Comparison of ENCODE assay signal across 9 cellular contexts in the genomic region with DNA sequence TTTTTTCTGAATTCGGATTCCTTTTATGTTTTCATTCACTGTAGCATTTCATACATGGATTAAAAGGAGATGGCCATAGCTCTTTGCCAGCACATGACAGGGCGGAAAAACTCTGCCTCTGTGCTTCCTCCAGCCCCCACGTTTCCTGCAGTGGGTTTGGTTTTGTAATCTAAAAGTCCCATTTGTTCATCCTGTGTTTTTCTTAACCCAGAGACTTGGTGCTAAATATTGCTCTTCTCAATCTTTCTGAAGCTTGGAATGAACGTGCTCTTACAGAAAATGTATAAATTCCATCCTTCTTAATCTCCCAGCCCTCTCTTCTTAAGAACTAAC.
DNase-seq lines count a peak whose midpoint lies in the region; ATAC-seq and TF ChIP-seq lines count a peak whose summit lies in the region.
"Had no signal": no experiment of that assay in that cellular context is flagged by ENCODE, and none has a peak within 500 bp of the region (broad histone marks: within the 10 kb centered on the region; RNA-seq: fewer than 3 reads in every experiment).

No MANE protein-coding gene starts in this region.

- BruUV-seq in A673 (replicated peaks; lab: Mats Ljungman, UMichigan) = no TSS peak

- DNase-seq in A673 (ENCODE audit: low spot score) (no peak), Kasumi-1 (lab: John Stamatoyannopoulos, UW) (peak; percentile 85 to 89), NCI-H526 treated with DMSO at 0.1 percent for 48 hours (lab: John Stamatoyannopoulos, UW) (no peak), iPS-NIHi7 (ENCODE audit: extremely low spot score) (no peak), NCI-H226 (no peak), NCI-H128 (lab: John Stamatoyannopoulos, UW; ENCODE audit: unreplicated experiment) (no peak)
- DNase-seq in activated naive CD8-positive, alpha-beta T cell treated with anti-CD3 and anti-CD28 coated beads, Interleukin-2, amount 10 ng/mL, durations not matched to agents 7 days and 5 days = no peak
- DNase-seq: NCI-H1436 had no signal

- no peaks in the 10 kb centered on the region for H3K9me3 Mint-ChIP-seq in activated naive CD8-positive, alpha-beta T cell treated with anti-CD3 and anti-CD28 coated beads, Interleukin-2, amount 10 ng/mL, durations not matched to agents 7 days and 5 days

- peaks cover 38% of the 10 kb centered on the region for H3K4me1 Mint-ChIP-seq in activated naive CD8-positive, alpha-beta T cell treated with anti-CD3 and anti-CD28 coated beads, Interleukin-2, amount 10 ng/mL, durations not matched to agents 7 days and 5 days

- no peak overlapping the region for H3K4me3 ChIP-seq in A673 (ENCODE audit: low read depth, low read length, poor library complexity, severe bottlenecking)
- H3K4me3 ChIP-seq in muscle layer of duodenum (ENCODE audit: low read depth in 1 of 2, low read length in 2 of 2) = no peak overlapping the region

- CTCF ChIA-PET in A673 (lab: Charles Lee) = no interaction called here

- peak; percentile 52 for ATAC-seq in activated naive CD8-positive, alpha-beta T cell treated with anti-CD3 and anti-CD28 coated beads, Interleukin-2, amount 10 ng/mL, durations not matched to agents 7 days and 5 days (ENCODE audit: low read depth)

- H3K27me3 ChIP-seq in A673 (replicated peaks; ENCODE audit: insufficient read depth, low read depth, low read length, poor library complexity) = no peaks in the 10 kb centered on the region
- no peaks in the 10 kb centered on the region for H3K27me3 ChIP-seq in muscle layer of duodenum (ENCODE audit: low read depth, low read length)

- H3K36me3 ChIP-seq in A673 (ENCODE audit: insufficient read depth, low read length, poor library complexity, severe bottlenecking) = peaks cover 65% of the 10 kb centered on the region
- peaks cover 29 to 37% of the 10 kb centered on the region in 2 donors for H3K36me3 ChIP-seq in muscle layer of duodenum (ENCODE audit: control insufficient read depth in 1 of 2, insufficient read depth in 2 of 2, low read length in 2 of 2)

- H3K27me3 Mint-ChIP-seq in activated naive CD8-positive, alpha-beta T cell treated with anti-CD3 and anti-CD28 coated beads, Interleukin-2, amount 10 ng/mL, durations not matched to agents 7 days and 5 days = no peaks in the 10 kb centered on the region

- H3K36me3 Mint-ChIP-seq in activated naive CD8-positive, alpha-beta T cell treated with anti-CD3 and anti-CD28 coated beads, Interleukin-2, amount 10 ng/mL, durations not matched to agents 7 days and 5 days = peaks cover 41% of the 10 kb centered on the region

- intact Hi-C loops in A673 (cut with micrococcal nuclease; ENCODE audit: unreplicated experiment) = no loop called here

- POLR2A ChIA-PET in A673 (lab: Charles Lee; ENCODE audit: low non-redundant PET) = no interaction called here
- POLR2A ChIA-PET in activated naive CD8-positive, alpha-beta T cell treated with anti-CD3 and anti-CD28 coated beads, Interleukin-2, amount 10 ng/mL, durations not matched to agents 7 days and 5 days (lab: Charles Lee) = no interaction called here

- peak overlapping the region; percentile 21 for H3K27ac ChIP-seq in A673 (ENCODE audit: low read depth, low read length, poor library complexity, severe bottlenecking)
- peak overlapping the region; percentile 9 for H3K27ac ChIP-seq in muscle layer of duodenum (ENCODE audit: low read length)

- H3K4me3 Mint-ChIP-seq in activated naive CD8-positive, alpha-beta T cell treated with anti-CD3 and anti-CD28 coated beads, Interleukin-2, amount 10 ng/mL, durations not matched to agents 7 days and 5 days = peak overlapping the region; percentile 39

- peak overlapping the region; percentile 69 for H3K27ac Mint-ChIP-seq in activated naive CD8-positive, alpha-beta T cell treated with anti-CD3 and anti-CD28 coated beads, Interleukin-2, amount 10 ng/mL, durations not matched to agents 7 days and 5 days

- H3K4me1 ChIP-seq in A673 (ENCODE audit: insufficient read depth, low read length, poor library complexity, severe bottlenecking) = no peaks in the 10 kb centered on the region
- peaks cover 7 to 39% of the 10 kb centered on the region in 2 donors for H3K4me1 ChIP-seq in muscle layer of duodenum (ENCODE audit: control insufficient read depth in 1 of 2, insufficient read depth in 2 of 2, low read length in 2 of 2)

- H3K9me3 ChIP-seq in A673 (ENCODE audit: low read depth, low read length, poor library complexity, severe bottlenecking) (no peaks in the 10 kb centered on the region), muscle layer of duodenum (ENCODE audit: control insufficient read depth in 1 of 2, low read length in 2 of 2) (no peaks in the 10 kb centered on the region)

- no peak for TF ChIP-seq CTCF in A673 (conservative IDR thresholded peaks at IDR 0.05; ENCODE audit: low read depth, low read length)

Comparison
In these comparisons a context has a peak if more than half of its experiments do, and no peak if none do; other contexts are left out.
1. DNase-seq: peak in Kasumi-1 (2 of 2); none in A673 (single experiment), activated naive CD8-positive, alpha-beta T cell treated with anti-CD3 and anti-CD28 coated beads, Interleukin-2, amount 10 ng/mL, durations not matched to agents 7 days and 5 days (single experiment), NCI-H526 treated with DMSO at 0.1 percent for 48 hours (single experiment), iPS-NIHi7 (single experiment), NCI-H226 (single experiment) and NCI-H128 (single experiment).